Comparison of ENCODE assay signal across 8 cellular contexts in genomic region chr5:179166886-179167841, GRCh38.
DNase-seq lines count a peak whose midpoint lies in the region; ATAC-seq, FAIRE-seq and TF ChIP-seq lines count a peak whose summit lies in the region.

No MANE protein-coding gene starts in this region.

- H3K4me1 Mint-ChIP-seq in CD4-positive, alpha-beta memory T cell = peaks cover 0 to 8% (median 1%) of the 10 kb centered on the region in 4 donors
- H3K4me1 Mint-ChIP-seq in activated naive CD4-positive, alpha-beta T cell treated with anti-CD3 and anti-CD28 coated beads for 36 hours (ENCODE audit: low read depth) = peaks cover 3% of the 10 kb centered on the region

- no peak overlapping the region for H3K27ac Mint-ChIP-seq in CD4-positive, alpha-beta memory T cell
- H3K27ac Mint-ChIP-seq in activated naive CD4-positive, alpha-beta T cell treated with anti-CD3 and anti-CD28 coated beads for 36 hours = no peak overlapping the region

- no peaks in the 10 kb centered on the region for H3K36me3 ChIP-seq in CD4-positive, alpha-beta memory T cell (ENCODE audit: insufficient read depth, low read length)
- H3K36me3 ChIP-seq in tibial nerve = peaks cover 0 to 8% (median 0%) of the 10 kb centered on the region in 3 donors

- H3K4me3 Mint-ChIP-seq in CD4-positive, alpha-beta memory T cell = peak overlapping the region in 7 of 8 donors; percentile 12 to 72 (median 38)
- H3K4me3 Mint-ChIP-seq in activated naive CD4-positive, alpha-beta T cell treated with anti-CD3 and anti-CD28 coated beads for 36 hours = no peak overlapping the region

- peak; percentile 89 for ATAC-seq in Right ventricle myocardium superior (ENCODE audit: poor library complexity)

- intact Hi-C loops in CD4-positive, alpha-beta memory T cell (cut with micrococcal nuclease) = no loop called here
- intact Hi-C loops in activated naive CD4-positive, alpha-beta T cell treated with anti-CD3 and anti-CD28 coated beads for 36 hours (cut with micrococcal nuclease) = loop anchor here (1.0 to 10.0 kb wide), 7 partner anchors 21 to 455 kb away; partner anchors contain the start of genes ADAMTS2, HNRNPH1 and ZNF354C
- intact Hi-C loops in Right ventricle myocardium superior (cut with DNase I) = loop anchor here (5.0 kb wide), 1 partner anchor 325 kb away; no protein-coding TSS in a partner anchor

- no peak for FAIRE-seq in H54 (lab: Jason Lieb, UNC)

- H3K27ac ChIP-seq in CD4-positive, alpha-beta memory T cell (ENCODE audit: low read depth, low read length) = no peak overlapping the region
- H3K27ac ChIP-seq in tibial nerve = peak overlapping the region in 1 of 4 donors; percentile 27

- TF ChIP-seq CTCF in tibial nerve (IDR thresholded peaks at IDR 0.05) = peak; percentile 92 to 99 (median 98)

- CTCF ChIA-PET in CD4-positive, alpha-beta memory T cell (lab: Charles Lee; ENCODE audit: partially characterized antibody) = interaction anchor here (0.8 to 3.2 kb wide), 4 partner anchors 23 to 326 kb away, joined by 3 to 12 read pairs (median 4); partner anchors contain the start of gene ZNF354C
- CTCF ChIA-PET in activated naive CD4-positive, alpha-beta T cell treated with anti-CD3 and anti-CD28 coated beads for 36 hours (lab: Charles Lee) = interaction anchor here (0.7 to 2.2 kb wide), 10 partner anchors 8 to 444 kb away, joined by 3 to 10 read pairs (median 4); no protein-coding TSS in a partner anchor

- 21 to 22% methylated on average over 44 to 61 of the region's 67 CpGs for WGBS in tibial nerve, 2 donors

- H3K9me3 ChIP-seq in CD4-positive, alpha-beta memory T cell (ENCODE audit: control insufficient read depth in 1 of 2, low read length in 2 of 2) = no peaks in the 10 kb centered on the region
- peaks cover 0 to 5% (median 0%) of the 10 kb centered on the region in 4 donors for H3K9me3 ChIP-seq in tibial nerve

- POLR2A ChIA-PET in CD4-positive, alpha-beta memory T cell (lab: Charles Lee; ENCODE audit: partially characterized antibody) = no interaction called here

- peak in 4 of 5 donors; percentile 39 to 59 (median 47) for DNase-seq in CD4-positive, alpha-beta memory T cell
- DNase-seq in H54 (ENCODE audit: insufficient read length, low spot score) (peak; percentile 59), OCI-M1 (lab: John Stamatoyannopoulos, UW) (peak; percentile 54), Right ventricle myocardium superior (peak; percentile 57), pons (ENCODE audit: low spot score) (peak; percentile 22), tibial nerve (ENCODE audit: low spot score in 2 of 2) (peak in 1 of 2 donors; percentile 44), SIG-M5 (lab: John Stamatoyannopoulos, UW) (no peak)
- DNase-seq in activated naive CD4-positive, alpha-beta T cell treated with anti-CD3 and anti-CD28 coated beads for 36 hours = peak; percentile 76

- peaks cover 0 to 9% (median 2%) of the 10 kb centered on the region in 8 donors for H3K9me3 Mint-ChIP-seq in CD4-positive, alpha-beta memory T cell
- no peaks in the 10 kb centered on the region for H3K9me3 Mint-ChIP-seq in activated naive CD4-positive, alpha-beta T cell treated with anti-CD3 and anti-CD28 coated beads for 36 hours

- TF ChIP-seq POLR2A in H54 (IDR thresholded peaks at IDR 0.05; ENCODE audit: low read depth, low read length) (no peak), tibial nerve (IDR thresholded peaks at IDR 0.05) (no peak)

- no peaks in the 10 kb centered on the region for H3K27me3 ChIP-seq in CD4-positive, alpha-beta memory T cell (ENCODE audit: insufficient read depth, low read length)
- H3K27me3 ChIP-seq in tibial nerve = no peaks in the 10 kb centered on the region

- H3K4me1 ChIP-seq in CD4-positive, alpha-beta memory T cell (ENCODE audit: insufficient read depth, low read length) = peaks cover 4% of the 10 kb centered on the region
- peaks cover 0 to 14% (median 6%) of the 10 kb centered on the region in 4 donors for H3K4me1 ChIP-seq in tibial nerve

- TF ChIP-seq EP300 in tibial nerve (IDR thresholded peaks at IDR 0.05) = no peak

- H3K4me3 ChIP-seq in CD4-positive, alpha-beta memory T cell (ENCODE audit: low read length in 2 of 2) = peak overlapping the region in 1 of 2 donors; percentile 5
- peak overlapping the region in 3 of 4 donors; percentile 1 to 42 (median 27) for H3K4me3 ChIP-seq in tibial nerve

- H3K27me3 Mint-ChIP-seq in CD4-positive, alpha-beta memory T cell = peaks cover 8 to 10% of the 10 kb centered on the region in 2 donors
- H3K27me3 Mint-ChIP-seq in activated naive CD4-positive, alpha-beta T cell treated with anti-CD3 and anti-CD28 coated beads for 36 hours (ENCODE audit: low read depth) = peaks cover 5% of the 10 kb centered on the region

- H3K36me3 Mint-ChIP-seq in CD4-positive, alpha-beta memory T cell = no peaks in the 10 kb centered on the region
- no peaks in the 10 kb centered on the region for H3K36me3 Mint-ChIP-seq in activated naive CD4-positive, alpha-beta T cell treated with anti-CD3 and anti-CD28 coated beads for 36 hours (ENCODE audit: low read depth)
